11 cellular contexts compared by ENCODE assay signal in genomic region chr2:121722479-121722878, GRCh38. TPM values are rescaled to one million over a fixed set of nuclear protein-coding genes. Genes with fewer than 3 reads are reported as not detected.
DNase-seq lines count a peak whose midpoint lies in the region; ATAC-seq, FAIRE-seq and TF ChIP-seq lines count a peak whose summit lies in the region.
"Had no signal": no experiment of that assay in that cellular context is flagged by ENCODE, and none has a peak within 500 bp of the region (broad histone marks: within the 10 kb centered on the region; RNA-seq: fewer than 3 reads in every experiment).

No MANE protein-coding gene starts in this region.

- no peaks in the 10 kb centered on the region for H3K9me3 ChIP-seq in AG04450 (ENCODE audit: control insufficient read depth, insufficient read depth, low read length)
- H3K9me3 ChIP-seq: tibial nerve had no signal

- H3K27me3 ChIP-seq in AG04450 (ENCODE audit: control insufficient read depth, insufficient read depth, low read length) = no peaks in the 10 kb centered on the region
- H3K27me3 ChIP-seq: tibial nerve had no signal

- POLR2A ChIA-PET in AG04450 (lab: Yijun Ruan, JAX) = interaction anchor here (1.7 kb wide), 1 partner anchor 192 kb away, joined by 13 read pairs; the partner anchor contains the start of gene RNU4ATAC
- POLR2A ChIA-PET in naive thymus-derived CD8-positive, alpha-beta T cell (lab: Charles Lee) = interaction anchor here (0.7 kb wide), 1 partner anchor 194 kb away, joined by 3 read pairs; no protein-coding TSS in a partner anchor

- no peaks in the 10 kb centered on the region for H3K27me3 Mint-ChIP-seq in activated T-helper 1 cell treated with anti-CD3 and anti-CD28 coated beads, Interleukin-12 subunit alpha, Interleukin-12 subunit beta, Interleukin-2, Interleukin-4 antibody, amounts not matched to agents 30 ng/mL and 10 ng/mL and 1 ng/mL, durations not matched to agents 14 hours and 24 hours and 36 hours (ENCODE audit: insufficient read depth)
- H3K27me3 Mint-ChIP-seq in naive thymus-derived CD8-positive, alpha-beta T cell = no peaks in the 10 kb centered on the region

- H3K27ac ChIP-seq in AG04450 (ENCODE audit: low read depth, low read length) = peak overlapping the region; percentile 42
- H3K27ac ChIP-seq: tibial nerve had no signal

- no peak for TF ChIP-seq CTCF in AG04450 (IDR thresholded peaks at IDR 0.05; ENCODE audit: low read depth, low read length)

- peaks cover 7% of the 10 kb centered on the region for H3K36me3 Mint-ChIP-seq in activated T-helper 1 cell treated with anti-CD3 and anti-CD28 coated beads, Interleukin-12 subunit alpha, Interleukin-12 subunit beta, Interleukin-2, Interleukin-4 antibody, amounts not matched to agents 30 ng/mL and 10 ng/mL and 1 ng/mL, durations not matched to agents 14 hours and 24 hours and 36 hours (ENCODE audit: low read depth)
- peaks cover 4 to 20% (median 6%) of the 10 kb centered on the region in 3 donors for H3K36me3 Mint-ChIP-seq in naive thymus-derived CD8-positive, alpha-beta T cell

- CTCF ChIA-PET in AG04450 (lab: Charles Lee) = no interaction called here

- TF ChIP-seq POLR2A in GM12891 (IDR thresholded peaks at IDR 0.05; ENCODE audit: low read depth, low read length) = no peak

- DNase-seq in AG04450 (ENCODE audit: low read depth, low spot score) (peak; percentile 20), GM04503 (ENCODE audit: low read depth) (peak; percentile 35), left ventricle myocardium superior (no peak), GM12891 (ENCODE audit: insufficient read length, low spot score) (no peak), posterior vena cava (ENCODE audit: low spot score) (no peak)
- no peak for DNase-seq in activated T-helper 1 cell treated with anti-CD3 and anti-CD28 coated beads, Interleukin-12 subunit alpha, Interleukin-12 subunit beta, Interleukin-2, Interleukin-4 antibody, amounts not matched to agents 30 ng/mL and 10 ng/mL and 1 ng/mL, durations not matched to agents 14 hours and 24 hours and 36 hours (ENCODE audit: low spot score)
- no peak for DNase-seq in naive thymus-derived CD8-positive, alpha-beta T cell
- DNase-seq: NCI-H2029, retina had no signal

- ATAC-seq in left ventricle myocardium superior (peak; percentile 78), GM21526 (IDR thresholded peaks at IDR 0.05; ENCODE audit: low FRiP score, unreplicated experiment) (no peak)
- no peak for ATAC-seq in naive thymus-derived CD8-positive, alpha-beta T cell

- H3K4me3 Mint-ChIP-seq in activated T-helper 1 cell treated with anti-CD3 and anti-CD28 coated beads, Interleukin-12 subunit alpha, Interleukin-12 subunit beta, Interleukin-2, Interleukin-4 antibody, amounts not matched to agents 30 ng/mL and 10 ng/mL and 1 ng/mL, durations not matched to agents 14 hours and 24 hours and 36 hours = no peak overlapping the region
- H3K4me3 Mint-ChIP-seq in naive thymus-derived CD8-positive, alpha-beta T cell = no peak overlapping the region

- H3K27ac Mint-ChIP-seq in activated T-helper 1 cell treated with anti-CD3 and anti-CD28 coated beads, Interleukin-12 subunit alpha, Interleukin-12 subunit beta, Interleukin-2, Interleukin-4 antibody, amounts not matched to agents 30 ng/mL and 10 ng/mL and 1 ng/mL, durations not matched to agents 14 hours and 24 hours and 36 hours = peak overlapping the region; percentile 84
- H3K27ac Mint-ChIP-seq in naive thymus-derived CD8-positive, alpha-beta T cell = no peak overlapping the region

- intact Hi-C loops in activated T-helper 1 cell treated with anti-CD3 and anti-CD28 coated beads, Interleukin-12 subunit alpha, Interleukin-12 subunit beta, Interleukin-2, Interleukin-4 antibody, amounts not matched to agents 30 ng/mL and 10 ng/mL and 1 ng/mL, durations not matched to agents 14 hours and 24 hours and 36 hours (cut with micrococcal nuclease) = loop anchor here (1.0 to 2.0 kb wide), 6 partner anchors 14 to 320 kb away; partner anchors contain the start of genes NIFK and RNU4ATAC
- intact Hi-C loops in left ventricle myocardium superior (cut with micrococcal nuclease) = no loop called here
- intact Hi-C loops in posterior vena cava (cut with DNase I) = loop anchor here in 1 of 2 donors (5.0 kb wide), 1 partner anchor 320 kb away; no protein-coding TSS in a partner anchor

- FAIRE-seq in GM12891 (lab: Jason Lieb, UNC) = no peak

- no peaks in the 10 kb centered on the region for H3K9me3 Mint-ChIP-seq in activated T-helper 1 cell treated with anti-CD3 and anti-CD28 coated beads, Interleukin-12 subunit alpha, Interleukin-12 subunit beta, Interleukin-2, Interleukin-4 antibody, amounts not matched to agents 30 ng/mL and 10 ng/mL and 1 ng/mL, durations not matched to agents 14 hours and 24 hours and 36 hours
- H3K9me3 Mint-ChIP-seq in naive thymus-derived CD8-positive, alpha-beta T cell = no peaks in the 10 kb centered on the region

- no peak overlapping the region for H3K4me3 ChIP-seq in AG04450 (ENCODE audit: low read depth, low read length)
- H3K4me3 ChIP-seq: tibial nerve had no signal

- peaks cover 15% of the 10 kb centered on the region for H3K4me1 Mint-ChIP-seq in activated T-helper 1 cell treated with anti-CD3 and anti-CD28 coated beads, Interleukin-12 subunit alpha, Interleukin-12 subunit beta, Interleukin-2, Interleukin-4 antibody, amounts not matched to agents 30 ng/mL and 10 ng/mL and 1 ng/mL, durations not matched to agents 14 hours and 24 hours and 36 hours (ENCODE audit: low read depth)
- peaks cover 3 to 6% (median 5%) of the 10 kb centered on the region in 4 donors for H3K4me1 Mint-ChIP-seq in naive thymus-derived CD8-positive, alpha-beta T cell

TF ChIP-seq in GM12891, 5 proteins besides CTCF, POLR2A, EP300 and RAD21:
- TF ChIP-seq PAX5 (IDR thresholded peaks at IDR 0.05; ENCODE audit: insufficient read depth, low read length, severe bottlenecking) (no peak), SPI1 (IDR thresholded peaks at IDR 0.05; ENCODE audit: low read depth, low read length) (no peak), TAF1 (IDR thresholded peaks at IDR 0.05; ENCODE audit: low read depth, low read length) (no peak), POLR2AphosphoS5 (IDR thresholded peaks at IDR 0.05; ENCODE audit: low read depth, low read length) (no peak), POU2F2 (IDR thresholded peaks at IDR 0.05; ENCODE audit: low read depth, low read length) (no peak)
TF ChIP-seq in GM12891: peak in this region for 0.

RNA-seq across cellular contexts. Expression of gene NIFK, which starts 14.2 kb away (rescaled TPM):
- 34.1 and 52.8 TPM in 2 replicates for polyA plus RNA-seq in AG04450 (2011; rRNA removed)
- 12.0 and 15.0 TPM in 2 replicates for polyA minus RNA-seq in AG04450 (2011; rRNA and poly(A)+ RNA removed)
- 150 TPM in 2 replicates for total RNA-seq in activated T-helper 1 cell treated with anti-CD3 and anti-CD28 coated beads, Interleukin-12 subunit alpha, Interleukin-12 subunit beta, Interleukin-2, Interleukin-4 antibody, amounts not matched to agents 30 ng/mL and 10 ng/mL and 1 ng/mL, durations not matched to agents 14 hours and 24 hours and 36 hours
- 20.7 TPM for total RNA-seq in left ventricle myocardium superior
- polyA plus RNA-seq in GM12891 (2012; ENCODE audit: low read depth, missing spikeins) = 59.5 TPM
- total RNA-seq in naive thymus-derived CD8-positive, alpha-beta T cell = 10 to 100 TPM; 68.5 to 80.3 TPM
- polyA plus RNA-seq in naive thymus-derived CD8-positive, alpha-beta T cell = 10 to 100 TPM; 62.8 to 88.6 (median 77.1) TPM
- 10 to 100 TPM; 32.1 to 45.8 TPM for total RNA-seq in posterior vena cava

RNA-seq across cellular contexts. Expression of gene TSN, which starts 33.0 kb away (rescaled TPM):
- 61.0 and 77.3 TPM in 2 replicates for polyA plus RNA-seq in AG04450 (2011; rRNA removed)
- 29.9 and 38.2 TPM in 2 replicates for polyA minus RNA-seq in AG04450 (2011; rRNA and poly(A)+ RNA removed)
- total RNA-seq in activated T-helper 1 cell treated with anti-CD3 and anti-CD28 coated beads, Interleukin-12 subunit alpha, Interleukin-12 subunit beta, Interleukin-2, Interleukin-4 antibody, amounts not matched to agents 30 ng/mL and 10 ng/mL and 1 ng/mL, durations not matched to agents 14 hours and 24 hours and 36 hours = 72.3 and 80.1 TPM in 2 replicates
- total RNA-seq in left ventricle myocardium superior = 38.1 TPM
- 27.5 TPM for polyA plus RNA-seq in GM12891 (2012; ENCODE audit: low read depth, missing spikeins)
- total RNA-seq in naive thymus-derived CD8-positive, alpha-beta T cell = 10 to 100 TPM; 62.4 to 65.3 TPM
- polyA plus RNA-seq in naive thymus-derived CD8-positive, alpha-beta T cell = 10 to 100 TPM; 74.8 to 90.9 (median 79.2) TPM
- total RNA-seq in posterior vena cava = 10 to 100 TPM; 43.8 to 49.5 TPM

Comparison
In these comparisons a context has a peak if more than half of its experiments do, and no peak if none do; other contexts are left out.
1. DNase-seq: peak in AG04450 (single experiment) and GM04503 (single experiment); none in activated T-helper 1 cell treated with anti-CD3 and anti-CD28 coated beads, Interleukin-12 subunit alpha, Interleukin-12 subunit beta, Interleukin-2, Interleukin-4 antibody, amounts not matched to agents 30 ng/mL and 10 ng/mL and 1 ng/mL, durations not matched to agents 14 hours and 24 hours and 36 hours (single experiment), left ventricle myocardium superior (single experiment), GM12891 (single experiment), naive thymus-derived CD8-positive, alpha-beta T cell (0 of 10) and posterior vena cava (single experiment).